In genomic region chr2:39513641-39514094, GRCh38 we compare ENCODE assay signal across 1 cellular context.
A peak's percentile ranks its signal among the peaks of the same experiment; 100 is the strongest.
TF ChIP-seq lines count a peak whose summit lies in the region.

No MANE protein-coding gene starts in this region.

TF ChIP-seq in IMR-90, 13 proteins besides CTCF, POLR2A, EP300 and RAD21 (continued from another document):
- TF ChIP-seq RCOR1 (IDR thresholded peaks at IDR 0.05; ENCODE audit: insufficient replicate concordance, low read length) (peak; percentile 26), CEBPB (IDR thresholded peaks at IDR 0.05; ENCODE audit: low read depth, low read length) (no peak), MAZ (IDR thresholded peaks at IDR 0.05; ENCODE audit: borderline replicate concordance, low read depth, low read length) (peak; percentile 51; the same call in 1 of the 2 replicates), NFE2L2 (IDR thresholded peaks at IDR 0.05; ENCODE audit: low read depth, low read length) (peak; percentile 53; the same call in 1 of the 2 replicates), CHD1 (IDR thresholded peaks at IDR 0.05; ENCODE audit: low read depth, low read length) (peak; percentile 82; the same call in 1 of the 2 replicates), FOS (IDR thresholded peaks at IDR 0.05; ENCODE audit: low read depth, low read length) (peak; percentile 60; the same call in 1 of the 2 replicates), RFX5 (IDR thresholded peaks at IDR 0.05; ENCODE audit: low read depth, low read length) (no peak)
TF ChIP-seq in IMR-90: peak in this region for 6.
